16 cellular contexts compared by ENCODE assay signal in genomic region chr3:18112976-18113766, GRCh38.
A peak's percentile ranks its signal among the peaks of the same experiment; 100 is the strongest.
DNase-seq lines count a peak whose midpoint lies in the region; ATAC-seq and TF ChIP-seq lines count a peak whose summit lies in the region.
"Had no signal": no experiment of that assay in that cellular context is flagged by ENCODE, and none has a peak within 500 bp of the region (broad histone marks: within the 10 kb centered on the region; RNA-seq: fewer than 3 reads in every experiment).

No MANE protein-coding gene starts in this region.

- peaks cover 4% of the 10 kb centered on the region for H3K36me3 Mint-ChIP-seq in mesothelial cell of epicardium
- H3K36me3 Mint-ChIP-seq in activated CD4-positive, alpha-beta memory T cell treated with anti-CD3 and anti-CD28 coated beads, Interleukin-2, amount 10 ng/mL, durations not matched to agents 7 days and 5 days (ENCODE audit: low read depth), result no peaks in the 10 kb centered on the region

- H3K36me3 ChIP-seq in KOPT-K1 (ENCODE audit: insufficient read depth, low read length) (peaks cover 7% of the 10 kb centered on the region; the same call in 1 of the 2 replicates), SK-N-SH (replicated peaks in 1 of 2; ENCODE audit: control insufficient read depth in 1 of 2, insufficient read depth in 2 of 2, low read length in 1 of 2) (no peaks in the 10 kb centered on the region)
- H3K36me3 ChIP-seq: SJCRH30 had no signal

- H2AFZ ChIP-seq in SK-N-SH (ENCODE audit: low read depth), result 0 out of 2 replicates have a peak overlapping the region, but pooled peaks have one; percentile 35

- no peak overlapping the region for H3K4me3 Mint-ChIP-seq in mesothelial cell of epicardium
- H3K4me3 Mint-ChIP-seq in activated CD4-positive, alpha-beta memory T cell treated with anti-CD3 and anti-CD28 coated beads, Interleukin-2, amount 10 ng/mL, durations not matched to agents 7 days and 5 days, result no peak overlapping the region

- no peak overlapping the region for H3K9ac ChIP-seq in SK-N-SH

- H3K9me3 ChIP-seq in KOPT-K1 (ENCODE audit: insufficient read depth, low read length, poor library complexity, severe bottlenecking) (peaks cover 6% of the 10 kb centered on the region), SK-N-SH (no peaks in the 10 kb centered on the region)
- H3K9me3 ChIP-seq: SJCRH30 had no signal

- DNase-seq in NCI-H82 (lab: John Stamatoyannopoulos, UW), result peak; percentile 6
- no peak for DNase-seq in NCI-H82 treated with DMSO at 0.1 percent for 48 hours (lab: John Stamatoyannopoulos, UW; ENCODE audit: unreplicated experiment)
- peak; percentile 60 for DNase-seq in SK-N-SH
- DNase-seq in mesothelial cell of epicardium (ENCODE audit: low spot score in 2 of 2, unreplicated experiment in 2 of 2), result no peak
- DNase-seq in activated CD4-positive, alpha-beta memory T cell treated with anti-CD3 and anti-CD28 coated beads, Interleukin-2, amount 10 ng/mL, durations not matched to agents 7 days and 5 days, result no peak
- no peak for DNase-seq in HEK293T (ENCODE audit: extremely low spot score)
- DNase-seq: GOT3, NCI-H2029 treated with DMSO at 0.1 percent for 48 hours, NCI-H2171 treated with DMSO at 0.1 percent for 48 hours, NCI-H446 treated with DMSO at 0.1 percent for 48 hours, SJCRH30 had no signal

- H3F3A ChIP-seq in SK-N-SH (replicated peaks; ENCODE audit: insufficient read depth), result no peaks in the 10 kb centered on the region

- no peak for ATAC-seq in GM21528 (IDR thresholded peaks at IDR 0.05; ENCODE audit: low FRiP score, unreplicated experiment)
- ATAC-seq: K562, Panc1 had no signal

- peaks cover 0 to 25% of the 10 kb centered on the region in 2 experiments; a peak in 2 of 4 replicates for H3K4me1 ChIP-seq in SK-N-SH (ENCODE audit: control insufficient read depth in 1 of 2, insufficient read depth in 2 of 2, low read depth in 1 of 2, low read length in 1 of 2)

- no peaks in the 10 kb centered on the region for H3K9me2 ChIP-seq in SK-N-SH

- H3K27me3 Mint-ChIP-seq in mesothelial cell of epicardium (ENCODE audit: low read depth), result no peaks in the 10 kb centered on the region
- H3K27me3 Mint-ChIP-seq in activated CD4-positive, alpha-beta memory T cell treated with anti-CD3 and anti-CD28 coated beads, Interleukin-2, amount 10 ng/mL, durations not matched to agents 7 days and 5 days, result peaks cover 2% of the 10 kb centered on the region

- H3K4me1 Mint-ChIP-seq in mesothelial cell of epicardium, result peaks cover 26% of the 10 kb centered on the region
- H3K4me1 Mint-ChIP-seq in activated CD4-positive, alpha-beta memory T cell treated with anti-CD3 and anti-CD28 coated beads, Interleukin-2, amount 10 ng/mL, durations not matched to agents 7 days and 5 days, result peaks cover 2% of the 10 kb centered on the region

- H3K4me2 ChIP-seq in SK-N-SH, result no peak overlapping the region

- H3K27ac Mint-ChIP-seq in mesothelial cell of epicardium, result peak overlapping the region; percentile 48
- H3K27ac Mint-ChIP-seq in activated CD4-positive, alpha-beta memory T cell treated with anti-CD3 and anti-CD28 coated beads, Interleukin-2, amount 10 ng/mL, durations not matched to agents 7 days and 5 days, result no peak overlapping the region

- TF ChIP-seq CTCF in SK-N-SH (IDR thresholded peaks at IDR 0.05) (no peak), mesothelial cell of epicardium (IDR thresholded peaks at IDR 0.05; ENCODE audit: unreplicated experiment) (no peak)

- no peak overlapping the region; a peak in 1 of 4 replicates for H3K4me3 ChIP-seq in SK-N-SH (ENCODE audit: low read depth in 2 of 2, low read length in 1 of 2)
- H3K4me3 ChIP-seq: K562, SJCRH30 had no signal

- peak in 1 of 2 experiments; percentile 97; a peak in 2 of 4 replicates for TF ChIP-seq EP300 in SK-N-SH (IDR thresholded peaks at IDR 0.05; ENCODE audit: borderline replicate concordance in 1 of 2, low read depth in 1 of 2, low read length in 1 of 2)

- H3K27ac ChIP-seq in KOPT-K1 (ENCODE audit: low read depth, low read length, poor library complexity, severe bottlenecking), result peak overlapping the region; percentile 79
- H3K27ac ChIP-seq in SK-N-SH (ENCODE audit: low read depth in 2 of 2, low read length in 1 of 2), result peak overlapping the region in 1 of 2 experiments; percentile 90; a peak in 3 of 4 replicates
- H3K27ac ChIP-seq: C4-2B had no signal

- H3K27me3 ChIP-seq in SK-N-SH (ENCODE audit: insufficient read depth), result no peaks in the 10 kb centered on the region
- H3K27me3 ChIP-seq: SJCRH30 had no signal

- TF ChIP-seq RAD21 in SK-N-SH (IDR thresholded peaks at IDR 0.05; ENCODE audit: low read length), result peak; percentile 50; the same call in 1 of the 2 replicates

- CTCF ChIA-PET in SK-N-SH (lab: Yijun Ruan, JAX) (interaction anchor here (1.0 to 2.3 kb wide), 5 partner anchors 12 to 1563 kb away, joined by 3 to 17 read pairs (median 3); no protein-coding TSS in a partner anchor), HEK293T (lab: Yijun Ruan, JAX) (no interaction called here)
- CTCF ChIA-PET in activated CD4-positive, alpha-beta memory T cell treated with anti-CD3 and anti-CD28 coated beads, Interleukin-2, amount 10 ng/mL, durations not matched to agents 7 days and 5 days (lab: Charles Lee), result no interaction called here

- H4K20me1 ChIP-seq in SK-N-SH (ENCODE audit: insufficient read depth), result no peaks in the 10 kb centered on the region

- WGBS in SK-N-SH (ENCODE audit: low lambda C conversion rate), result 68% methylated on average over 7 of the region's 7 CpGs

- H3K79me2 ChIP-seq in SK-N-SH (ENCODE audit: insufficient read depth), result no peaks in the 10 kb centered on the region

- peaks cover 6% of the 10 kb centered on the region for H3K9me3 Mint-ChIP-seq in mesothelial cell of epicardium
- H3K9me3 Mint-ChIP-seq in activated CD4-positive, alpha-beta memory T cell treated with anti-CD3 and anti-CD28 coated beads, Interleukin-2, amount 10 ng/mL, durations not matched to agents 7 days and 5 days, result peaks cover 2% of the 10 kb centered on the region

- POLR2A ChIA-PET in SK-N-SH (lab: Yijun Ruan, JAX), result interaction anchor here (0.6 to 3.1 kb wide), 8 partner anchors 14 to 371 kb away, joined by 4 to 29 read pairs (median 6); partner anchors contain the start of genes SATB1 and TBC1D5
- POLR2A ChIA-PET in activated CD4-positive, alpha-beta memory T cell treated with anti-CD3 and anti-CD28 coated beads, Interleukin-2, amount 10 ng/mL, durations not matched to agents 7 days and 5 days (lab: Charles Lee), result no interaction called here
- POLR2A ChIA-PET in HEK293T (lab: Yijun Ruan, JAX), result no interaction called here

TF ChIP-seq in SK-N-SH, 30 proteins besides CTCF, POLR2A, EP300 and RAD21 (continues in another document):
- TF ChIP-seq EZH2phosphoT487 (IDR thresholded peaks at IDR 0.05; ENCODE audit: borderline replicate concordance, low read depth) (no peak), TCF12 (IDR thresholded peaks at IDR 0.05) (peak; percentile 32; the same call in 1 of the 2 replicates), GATA2 (CRISPR knock-in tag; IDR thresholded peaks at IDR 0.05) (peak; percentile 99), RXRA (IDR thresholded peaks at IDR 0.05; ENCODE audit: borderline replicate concordance, low read depth) (no peak), NRF1 (IDR thresholded peaks at IDR 0.05; ENCODE audit: low read depth, low read length) (no peak), TEAD4 (IDR thresholded peaks at IDR 0.05; ENCODE audit: borderline replicate concordance, insufficient read depth) (no peak)

TF ChIP-seq in HEK293T, 16 proteins besides CTCF, POLR2A, EP300 and RAD21:
- TF ChIP-seq ELF4 (IDR thresholded peaks at IDR 0.05) (no peak), SUZ12 (IDR thresholded peaks at IDR 0.05) (no peak), FOXK2 (IDR thresholded peaks at IDR 0.05) (no peak), TARDBP (IDR thresholded peaks at IDR 0.05) (no peak), ARNT (IDR thresholded peaks at IDR 0.05) (no peak), NFRKB (IDR thresholded peaks at IDR 0.05) (no peak), FOXA1 (IDR thresholded peaks at IDR 0.05) (no peak), ZNF384 (IDR thresholded peaks at IDR 0.05) (no peak), HDGF (IDR thresholded peaks at IDR 0.05; ENCODE audit: borderline replicate concordance) (no peak), SP1 (IDR thresholded peaks at IDR 0.05) (no peak), L3MBTL2 (conservative IDR thresholded peaks at IDR 0.05) (no peak), FOXM1 (IDR thresholded peaks at IDR 0.05; ENCODE audit: borderline replicate concordance) (no peak), BHLHE40 (IDR thresholded peaks at IDR 0.05; ENCODE audit: borderline replicate concordance) (no peak), CTBP1 (IDR thresholded peaks at IDR 0.05; ENCODE audit: borderline replicate concordance) (no peak), LEF1 (IDR thresholded peaks at IDR 0.05; ENCODE audit: borderline replicate concordance) (no peak)

Comparison
In these comparisons a context has a peak if more than half of its experiments do, and no peak if none do; other contexts are left out.
1. DNase-seq: peak in NCI-H82 (single experiment) and SK-N-SH (single experiment); none in NCI-H82 treated with DMSO at 0.1 percent for 48 hours (single experiment), mesothelial cell of epicardium (0 of 2), activated CD4-positive, alpha-beta memory T cell treated with anti-CD3 and anti-CD28 coated beads, Interleukin-2, amount 10 ng/mL, durations not matched to agents 7 days and 5 days (single experiment) and HEK293T (single experiment).